19 cellular contexts compared by ENCODE assay signal in genomic region chr10:34786464-34786863, GRCh38. TPM values are rescaled to one million over a fixed set of nuclear protein-coding genes. Genes with fewer than 3 reads are reported as not detected.
DNase-seq lines count a peak whose midpoint lies in the region; ATAC-seq and TF ChIP-seq lines count a peak whose summit lies in the region.
"Had no signal": no experiment of that assay in that cellular context is flagged by ENCODE, and none has a peak within 500 bp of the region (broad histone marks: within the 10 kb centered on the region; RNA-seq: fewer than 3 reads in every experiment).

No MANE protein-coding gene starts in this region.

- H3K9me3 ChIP-seq in BE2C (no peaks in the 10 kb centered on the region), HAP-1 (no peaks in the 10 kb centered on the region), SJCRH30 (replicated peaks) (no peaks in the 10 kb centered on the region)
- H3K9me3 ChIP-seq: SJSA1 had no signal

- DNase-seq in BE2C (peak; percentile 24), HAP-1 (ENCODE audit: low spot score in 2 of 2) (peak; percentile 29 to 62), SJCRH30 (peak; percentile 56 to 78), myocyte (ENCODE audit: low read depth) (peak; percentile 86)
- DNase-seq: activated CD4-positive, alpha-beta T cell treated with anti-CD3 and anti-CD28 coated beads, Interleukin-2, amount 50 U/mL, for 4 hours; CD4-positive, alpha-beta memory T cell; central memory CD4-positive, alpha-beta T cell; endodermal cell; immature natural killer cell; mammary epithelial cell; NCI-H1092; retina; stimulated activated CD4-positive, alpha-beta T cell treated with anti-CD3 and anti-CD28 coated beads, Interleukin-1b, Interleukin-23, amount 100 ng/mL, for 48 hours had no signal

- H3K27me3 ChIP-seq in BE2C (no peaks in the 10 kb centered on the region), HAP-1 (ENCODE audit: low read depth) (no peaks in the 10 kb centered on the region), SJCRH30 (no peaks in the 10 kb centered on the region)
- H3K27me3 ChIP-seq: SJSA1 had no signal

- 0 out of 2 replicates have a peak overlapping the region, but pooled peaks have one; percentile 14 for H3K27ac ChIP-seq in SJCRH30
- H3K27ac ChIP-seq: SJSA1 had no signal

- H3K36me3 ChIP-seq in BE2C, result no peaks in the 10 kb centered on the region
- H3K36me3 ChIP-seq in HAP-1 (replicated peaks), result no peaks in the 10 kb centered on the region
- H3K36me3 ChIP-seq in SJCRH30, result no peaks in the 10 kb centered on the region

- in situ Hi-C loops in HAP-1 (cut with MboI; ENCODE audit: low sequenced_read_pairs), result no loop called here

- ATAC-seq in GM18517 (IDR thresholded peaks at IDR 0.05; ENCODE audit: unreplicated experiment), result no peak
- ATAC-seq in HG02588 (IDR thresholded peaks at IDR 0.05; ENCODE audit: unreplicated experiment), result no peak
- ATAC-seq in HG02798 (IDR thresholded peaks at IDR 0.05; ENCODE audit: poor library complexity, unreplicated experiment), result no peak
- ATAC-seq in GM19467 (IDR thresholded peaks at IDR 0.05; ENCODE audit: unreplicated experiment), result no peak
- ATAC-seq: K562 had no signal

- H3K4me1 ChIP-seq in BE2C (peaks cover 26% of the 10 kb centered on the region), HAP-1 (peaks cover 24% of the 10 kb centered on the region), SJCRH30 (peaks cover 25% of the 10 kb centered on the region)

- H3K4me3 ChIP-seq in BE2C (ENCODE audit: low read depth, low read length) (no peak overlapping the region), HAP-1 (no peak overlapping the region), SJCRH30 (no peak overlapping the region)
- H3K4me3 ChIP-seq: K562, SJSA1 had no signal

- TF ChIP-seq CTCF in BE2C (IDR thresholded peaks at IDR 0.05; ENCODE audit: low read depth, low read length), result 0 out of 2 replicates have a peak, but pooled peaks have one; percentile 11

RNA-seq across cellular contexts. Expression of gene PARD3, which starts 28.6 kb away (rescaled TPM):
- 12.6 TPM for polyA plus RNA-seq in BE2C (2012; ENCODE audit: insufficient read depth, insufficient read length, low read depth)
- total RNA-seq in SJCRH30 (2014; rRNA removed; shearing (Covaris generic)), result 58.7 and 63.9 TPM in 2 replicates
- 61.4 and 68.5 TPM in 2 replicates for total RNA-seq in myocyte
- 19.4 TPM for polyA plus RNA-seq in myocyte (2012)

Comparison
In these comparisons a context has a peak if more than half of its experiments do, and no peak if none do; other contexts are left out.
1. DNase-seq: peak in every context shown above with its lines; median percentile 86 in myocyte; 67 in SJCRH30; 46 in HAP-1; 24 in BE2C.